26 cellular contexts compared by ENCODE assay signal in genomic region chr6:52146851-52147445, GRCh38. TPM values are rescaled to one million over a fixed set of nuclear protein-coding genes. Genes with fewer than 3 reads are reported as not detected.
DNase-seq lines count a peak whose midpoint lies in the region; ATAC-seq, FAIRE-seq and TF ChIP-seq lines count a peak whose summit lies in the region.
"Had no signal": no experiment of that assay in that cellular context is flagged by ENCODE, and none has a peak within 500 bp of the region (broad histone marks: within the 10 kb centered on the region; RNA-seq: fewer than 3 reads in every experiment).

No MANE protein-coding gene starts in this region.

- no peak for TF ChIP-seq EP300 in GM12878 (IDR thresholded peaks at IDR 0.05; ENCODE audit: borderline replicate concordance in 1 of 2, control insufficient read depth in 1 of 2, low read depth in 2 of 2, low read length in 2 of 2)

- DNase-seq in HCT116 (ENCODE audit: low read depth, low spot score) = no peak
- DNase-seq in HT-29 (ENCODE audit: low spot score) = peak; percentile 3
- DNase-seq in GM12878 (ENCODE audit: low read depth, low spot score) = no peak
- DNase-seq in myocyte (ENCODE audit: low read depth) = peak; percentile 70
- DNase-seq in NCI-H226 = no peak
- DNase-seq: ACHN; BE2C; C1 segment of cervical spinal cord; CD4-positive, CD25-positive, alpha-beta regulatory T cell; CD8-positive, alpha-beta memory T cell; COR-L47; DMS 273 treated with DMSO at 0.1 percent for 48 hours; DMS53; DND-41; EL; GM23248; HCEC 1CT; IMR-90; KBM-7 had no signal

- no peak overlapping the region for H3K9ac ChIP-seq in HCT116 (ENCODE audit: low read length)
- H3K9ac ChIP-seq in GM12878 (ENCODE audit: control insufficient read depth, insufficient read depth, low read length) = no peak overlapping the region
- H3K9ac ChIP-seq: GM23248 had no signal

- TF ChIP-seq POLR2A in HCT116 (IDR thresholded peaks at IDR 0.05; ENCODE audit: borderline replicate concordance, extremely low read depth, insufficient read depth, insufficient read length) (no peak), GM12878 (IDR thresholded peaks at IDR 0.05; ENCODE audit: low read depth, low read length) (no peak)

- 0 out of 2 replicates have a peak, but pooled peaks have one; percentile 46 for ATAC-seq in HCT116
- no peak for ATAC-seq in GM12878
- ATAC-seq in HG03571 (IDR thresholded peaks at IDR 0.05; ENCODE audit: unreplicated experiment) = no peak
- no peak for ATAC-seq in GM19463 (IDR thresholded peaks at IDR 0.05; ENCODE audit: unreplicated experiment)

- BruUV-seq in HCT116 (replicated peaks; lab: Mats Ljungman, UMichigan) = no TSS peak
- BruUV-seq in GM12878 (replicated peaks; lab: Mats Ljungman, UMichigan) = no TSS peak

- in situ Hi-C loops in GM12878 (cut with MboI) = no loop called here

- intact Hi-C loops in HCT116 (cut with micrococcal nuclease) = no loop called here
- intact Hi-C loops in GM12878 (cut with micrococcal nuclease; ENCODE audit: unreplicated experiment) = no loop called here

- H3K79me2 ChIP-seq in HCT116 (ENCODE audit: insufficient read depth, low read length) (no peaks in the 10 kb centered on the region), GM12878 (ENCODE audit: control insufficient read depth, insufficient read depth, low read length) (no peaks in the 10 kb centered on the region)

- SMC1A ChIA-PET in GM12878 (lab: Charles Lee; ENCODE audit: uncharacterized antibody, unreplicated experiment) = no interaction called here

- H3K27ac ChIP-seq in HCT116 (ENCODE audit: low read depth, low read length) (no peak overlapping the region), GM12878 (ENCODE audit: control insufficient read depth, insufficient read depth) (no peak overlapping the region)
- H3K27ac ChIP-seq: GM23248 had no signal

- H3K9me3 ChIP-seq in HCT116 (ENCODE audit: control insufficient read depth in 1 of 2, insufficient read depth in 1 of 2, low read depth in 1 of 2, low read length in 2 of 2) = no peaks in the 10 kb centered on the region
- no peaks in the 10 kb centered on the region for H3K9me3 ChIP-seq in GM12878 (replicated peaks; ENCODE audit: control insufficient read depth, insufficient read depth, low read length)
- H3K9me3 ChIP-seq: BE2C had no signal

- CTCF ChIA-PET in HCT116 (lab: Charles Lee) (no interaction called here), GM12878 (lab: Yijun Ruan, JAX) (interaction anchor here (0.5 kb wide), 1 partner anchor 161 kb away, joined by 3 read pairs; no protein-coding TSS in a partner anchor)

- H3K9me2 ChIP-seq in HCT116 (ENCODE audit: insufficient read depth) = no peaks in the 10 kb centered on the region

- H3K36me3 ChIP-seq in HCT116 (ENCODE audit: control insufficient read depth in 1 of 2, insufficient read depth in 2 of 2, low read length in 2 of 2) (no peaks in the 10 kb centered on the region), GM12878 (ENCODE audit: control insufficient read depth in 2 of 2, insufficient read depth in 2 of 2, low read length in 1 of 2) (no peaks in the 10 kb centered on the region)
- H3K36me3 ChIP-seq: BE2C had no signal

- H2AFZ ChIP-seq in HCT116 (ENCODE audit: low read depth, low read length, poor library complexity, severe bottlenecking) = no peak overlapping the region
- H2AFZ ChIP-seq in GM12878 (ENCODE audit: control insufficient read depth, low read depth, low read length) = no peak overlapping the region
- H2AFZ ChIP-seq: GM23248 had no signal

- 54% methylated on average over 3 of the region's 3 CpGs for whole genome bisulfite sequencing in GM12878 (ENCODE audit: insufficient coverage, insufficient replicate concordance, low lambda C conversion rate, missing lambda C conversion rate)

- H3K4me3 ChIP-seq in HCT116 (replicated peaks in 1 of 2; ENCODE audit: low read depth in 1 of 2, low read length in 2 of 2) = no peak overlapping the region
- H3K4me3 ChIP-seq in GM12878 = no peak overlapping the region
- H3K4me3 ChIP-seq: GM23248 had no signal

- no peak for FAIRE-seq in GM12878 (lab: Jason Lieb, UNC)
- FAIRE-seq: GM12891, GM19239, H54 had no signal

- RAD21 ChIA-PET in HCT116 (lab: Charles Lee; ENCODE audit: low non-redundant PET in 1 of 2, low total read pairs in 2 of 2, uncharacterized antibody in 2 of 2, unreplicated experiment in 2 of 2) (no interaction called here), GM12878 (lab: Charles Lee; ENCODE audit: unreplicated experiment) (no interaction called here)

- TF ChIP-seq RAD21 in HCT116 (IDR thresholded peaks at IDR 0.05; ENCODE audit: low read depth) (no peak), GM12878 (IDR thresholded peaks at IDR 0.05; ENCODE audit: insufficient read depth, low read depth, low read length) (no peak)

- no peak for TF ChIP-seq CTCF in HCT116 (IDR thresholded peaks at IDR 0.05 in 2 of 3, conservative IDR thresholded peaks at IDR 0.05 in 1 of 3; ENCODE audit: borderline replicate concordance in 1 of 3, insufficient read depth in 1 of 3, low read depth in 2 of 3, low read length in 2 of 3)
- TF ChIP-seq CTCF in GM12878 (IDR thresholded peaks at IDR 0.05 in 2 of 3, conservative IDR thresholded peaks at IDR 0.05 in 1 of 3; ENCODE audit: control insufficient read depth in 2 of 3, extremely low read depth in 1 of 3, insufficient read depth in 1 of 3, low read depth in 3 of 3, low read length in 3 of 3) = no peak

- POLR2A ChIA-PET in HCT116 (lab: Charles Lee) (no interaction called here), GM12878 (lab: Charles Lee) (no interaction called here)

- H3K27me3 ChIP-seq in HCT116 (ENCODE audit: insufficient read depth, low read length) (peaks cover 69% of the 10 kb centered on the region), GM12878 (replicated peaks in 1 of 2; ENCODE audit: control insufficient read depth in 2 of 2, insufficient read depth in 2 of 2, low read length in 1 of 2) (peaks cover 4 to 21% of the 10 kb centered on the region in 2 experiments)

- H4K20me1 ChIP-seq in HCT116 (ENCODE audit: insufficient read depth) (no peaks in the 10 kb centered on the region), GM12878 (ENCODE audit: control insufficient read depth, insufficient read depth) (no peaks in the 10 kb centered on the region)

- H3K4me1 ChIP-seq in HCT116 (ENCODE audit: control insufficient read depth in 1 of 2, insufficient read depth in 2 of 2, low read length in 2 of 2) (no peaks in the 10 kb centered on the region), GM12878 (ENCODE audit: control insufficient read depth, insufficient read depth, low read length) (peaks cover 3% of the 10 kb centered on the region; the same call in 1 of the 2 replicates)
- H3K4me1 ChIP-seq: BE2C had no signal

- H3K4me2 ChIP-seq in HCT116 (ENCODE audit: low read length) (no peak overlapping the region), GM12878 (ENCODE audit: control insufficient read depth, insufficient read depth) (no peak overlapping the region)

TF ChIP-seq in HCT116, 20 proteins besides CTCF, POLR2A, EP300 and RAD21 (continues in another document):
- no peak for TF ChIP-seq FOSL1 (IDR thresholded peaks at IDR 0.05; ENCODE audit: low read depth)

TF ChIP-seq in GM12878, 131 proteins besides CTCF, POLR2A, EP300 and RAD21 (continues in another document):
- no peak for TF ChIP-seq DPF2 (IDR thresholded peaks at IDR 0.05)

RNA-seq across cellular contexts. Expression of gene IL17A, which starts 39.2 kb away (rescaled TPM):
- total RNA-seq in HCT116 (2021; ENCODE audit: unreplicated experiment) (not detected), GM12878 (2014; rRNA removed) (not detected in 2 replicates), GM12878 (2014; rRNA removed; fragmentation: Illumina TruSeq; extraction: Trizol) (not detected in 2 replicates), GM12878 (2021) (not detected in 2 replicates), myocyte (not detected in 2 replicates)
- not detected in 2 replicates for polyA plus RNA-seq in HCT116 (2012)
- not detected in 2 replicates for total RNA-seq in HT-29 (2014; rRNA removed; shearing (Covaris generic))
- not detected in 2 replicates for total RNA-seq in GM12878 (2013; cell fraction: nucleolus; rRNA removed)
- polyA plus RNA-seq in GM12878 (2011; ENCODE audit: low read depth) = not detected
- polyA plus RNA-seq in GM12878 (2011; rRNA removed) (not detected in 2 replicates), GM12878 (2014; fragmentation: Illumina TruSeq; extraction: Trizol) (not detected in 2 replicates), GM12878 (2014; fragmentation: Nextera tagmentation; extraction: Ambion mirVana) (not detected), GM12878 (2014; rRNA removed) (not detected in 2 replicates), GM12878 (2016; fragmentation: Nextera tagmentation; extraction: Ambion mirVana) (not detected)
- polyA plus RNA-seq in GM12878 (2011; cell fraction: cytosol; rRNA removed) = not detected in 2 replicates
- polyA plus RNA-seq in GM12878 (2011; cell fraction: nucleus; rRNA removed) = not detected in 2 replicates
- not detected in 2 replicates for polyA plus RNA-seq in GM12878 (2012)
- not detected in 2 replicates for polyA minus RNA-seq in GM12878 (2011; rRNA and poly(A)+ RNA removed)
- not detected in 2 replicates for polyA minus RNA-seq in GM12878 (2011; cell fraction: cytosol; rRNA and poly(A)+ RNA removed)
- polyA minus RNA-seq in GM12878 (2011; cell fraction: nucleus; rRNA and poly(A)+ RNA removed) = not detected in 2 replicates
- polyA plus RNA-seq in myocyte (2012) = not detected
- total RNA-seq: CD4-positive, CD25-positive, alpha-beta regulatory T cell; G401; GM23248; HT1080; IMR-90 had no signal
- polyA plus RNA-seq: CD8-positive, alpha-beta memory T cell; GM23248; IMR-90 had no signal

RNA-seq across cellular contexts. Expression of gene PKHD1, which starts 59.5 kb away (rescaled TPM):
- total RNA-seq in HCT116 (2021; ENCODE audit: unreplicated experiment) = not detected
- polyA plus RNA-seq in HCT116 (2012) = not detected in 2 replicates
- 0.08 and 0.10 TPM in 2 replicates for total RNA-seq in HT-29 (2014; rRNA removed; shearing (Covaris generic))
- 1.5 and 1.7 TPM in 2 replicates for total RNA-seq in GM12878 (2013; cell fraction: nucleolus; rRNA removed)
- total RNA-seq in GM12878 (2014; rRNA removed) = under 0.01 TPM in 2 replicates
- under 0.01 and 0.05 TPM in 2 replicates for total RNA-seq in GM12878 (2014; rRNA removed; fragmentation: Illumina TruSeq; extraction: Trizol)
- 0.03 and 0.05 TPM in 2 replicates for total RNA-seq in GM12878 (2021)
- polyA plus RNA-seq in GM12878 (2011; ENCODE audit: low read depth) = 0.01 TPM
- 0.90 and 1.0 TPM in 2 replicates for polyA plus RNA-seq in GM12878 (2011; rRNA removed)
- 0.40 and 0.51 TPM in 2 replicates for polyA plus RNA-seq in GM12878 (2011; cell fraction: cytosol; rRNA removed)
- 1.6 and 3.0 TPM in 2 replicates for polyA plus RNA-seq in GM12878 (2011; cell fraction: nucleus; rRNA removed)
- polyA plus RNA-seq in GM12878 (2012) = 0.01 TPM in 2 replicates
- 0.03 TPM in 2 replicates for polyA plus RNA-seq in GM12878 (2014; fragmentation: Illumina TruSeq; extraction: Trizol)
- polyA plus RNA-seq in GM12878 (2014; fragmentation: Nextera tagmentation; extraction: Ambion mirVana) = under 1 TPM; 0.02 TPM
- polyA plus RNA-seq in GM12878 (2014; rRNA removed) = 0.01 TPM in 2 replicates
- under 1 TPM in 1 of 2 experiments, not detected in 1; 0.03 TPM for polyA plus RNA-seq in GM12878 (2016; fragmentation: Nextera tagmentation; extraction: Ambion mirVana)
- 2.8 and 3.0 TPM in 2 replicates for polyA minus RNA-seq in GM12878 (2011; rRNA and poly(A)+ RNA removed)
- 0.27 and 0.42 TPM in 2 replicates for polyA minus RNA-seq in GM12878 (2011; cell fraction: cytosol; rRNA and poly(A)+ RNA removed)
- 3.7 and 4.1 TPM in 2 replicates for polyA minus RNA-seq in GM12878 (2011; cell fraction: nucleus; rRNA and poly(A)+ RNA removed)
- total RNA-seq in myocyte = 3.6 and 4.4 TPM in 2 replicates
- polyA plus RNA-seq in myocyte (2012) = 0.77 TPM
- total RNA-seq: CD8-positive, alpha-beta memory T cell; G401; GM23248; HT1080; IMR-90 had no signal
- polyA plus RNA-seq: CD4-positive, CD25-positive, alpha-beta regulatory T cell; CD8-positive, alpha-beta memory T cell; GM23248; IMR-90 had no signal

Comparison
In these comparisons a context has a peak if more than half of its experiments do, and no peak if none do; other contexts are left out.
1. DNase-seq: peak in HT-29 (single experiment) and myocyte (single experiment); none in HCT116 (single experiment), GM12878 (single experiment) and NCI-H226 (single experiment).
2. Of the 18 proteins assayed by ChIP-seq in both GM12878 and HCT116: peak only in GM12878: none; only in HCT116: none; in both: REST; in neither: 17.